Comparison of ENCODE assay signal across 19 cellular contexts in the genomic region with DNA sequence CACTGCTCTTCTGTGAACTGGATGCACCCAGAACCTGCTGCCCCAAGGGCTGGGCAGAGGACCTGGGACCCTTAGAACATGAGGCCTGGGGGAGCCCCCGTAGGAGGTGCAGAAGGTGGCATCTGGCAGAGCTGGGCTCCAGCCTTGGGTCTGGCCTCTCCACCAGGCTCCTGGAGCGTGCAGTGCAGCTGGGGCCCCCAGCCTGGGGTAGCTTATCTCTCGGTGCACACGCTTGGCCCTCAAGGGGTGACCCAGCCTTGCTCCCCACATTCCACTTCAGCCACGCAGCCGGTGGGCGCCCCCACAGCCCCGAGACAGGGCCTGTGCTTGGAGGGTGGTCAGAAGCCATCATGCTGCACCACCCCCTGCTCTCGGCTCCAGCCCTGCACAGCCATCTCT. TPM values are rescaled to one million over a fixed set of nuclear protein-coding genes. Genes with fewer than 3 reads are reported as not detected.
"Had no signal": no experiment of that assay in that cellular context is flagged by ENCODE, and none has a peak within 500 bp of the region (broad histone marks: within the 10 kb centered on the region; RNA-seq: fewer than 3 reads in every experiment).

No MANE protein-coding gene starts in this region.

- H3K36me3 Mint-ChIP-seq: activated CD4-positive, alpha-beta memory T cell treated with anti-CD3 and anti-CD28 coated beads for 36 hours; activated CD8-positive, alpha-beta memory T cell treated with anti-CD3 and anti-CD28 coated beads, Interleukin-2, amount 10 ng/mL, durations not matched to agents 7 days and 5 days; activated naive CD4-positive, alpha-beta T cell treated with anti-CD3 and anti-CD28 coated beads, Interleukin-2, amount 10 ng/mL, durations not matched to agents 7 days and 5 days; naive B cell; T-cell had no signal

- H3K27me3 ChIP-seq: cardiac muscle cell, dorsolateral prefrontal cortex, upper lobe of right lung had no signal

- H3K4me1 Mint-ChIP-seq: activated CD8-positive, alpha-beta memory T cell treated with anti-CD3 and anti-CD28 coated beads, Interleukin-2, amount 10 ng/mL, durations not matched to agents 7 days and 5 days; activated naive CD4-positive, alpha-beta T cell treated with anti-CD3 and anti-CD28 coated beads, Interleukin-2, amount 10 ng/mL, durations not matched to agents 7 days and 5 days had no signal

- H3K36me3 ChIP-seq: cardiac muscle cell, esophagus muscularis mucosa, upper lobe of right lung had no signal

- H3K79me2 ChIP-seq: parathyroid adenoma had no signal

- H3K9ac ChIP-seq: parathyroid adenoma had no signal

- H2AFZ ChIP-seq: parathyroid adenoma had no signal

- H3K9me3 ChIP-seq: esophagus muscularis mucosa, upper lobe of right lung had no signal

- H3K4me3 ChIP-seq: cardiac muscle cell, dorsolateral prefrontal cortex, esophagus muscularis mucosa, skin epidermis, upper lobe of right lung had no signal

- H3K4me1 ChIP-seq: parathyroid adenoma, upper lobe of right lung had no signal

- H3K9me3 Mint-ChIP-seq: activated CD4-positive, alpha-beta memory T cell treated with anti-CD3 and anti-CD28 coated beads for 36 hours; activated naive CD4-positive, alpha-beta T cell treated with anti-CD3 and anti-CD28 coated beads, Interleukin-2, amount 10 ng/mL, durations not matched to agents 7 days and 5 days; activated T-helper 2 cell treated with anti-CD3 and anti-CD28 coated beads, Interferon-gamma antibody, Interleukin-2, Interleukin-4, amounts not matched to agents 10 μg/mL and 5 μg/mL and 100 μg/mL, durations not matched to agents 14 hours and 24 hours and 36 hours; naive B cell; stimulated activated naive CD8-positive, alpha-beta T cell treated with anti-CD3 and anti-CD28 coated beads, Interleukin-15, Interleukin-2, amounts not matched to agents 100 ng/mL and 50 ng/mL, for 24 hours; T-cell had no signal

- H3K27ac Mint-ChIP-seq: activated CD4-positive, alpha-beta memory T cell treated with anti-CD3 and anti-CD28 coated beads for 36 hours; activated CD4-positive, alpha-beta T cell treated with anti-CD3 and anti-CD28 coated beads for 36 hours; activated CD8-positive, alpha-beta memory T cell treated with anti-CD3 and anti-CD28 coated beads, Interleukin-2, amount 10 ng/mL, durations not matched to agents 7 days and 5 days; activated naive CD4-positive, alpha-beta T cell treated with anti-CD3 and anti-CD28 coated beads, Interleukin-2, amount 10 ng/mL, durations not matched to agents 7 days and 5 days; activated T-helper 2 cell treated with anti-CD3 and anti-CD28 coated beads, Interferon-gamma antibody, Interleukin-2, Interleukin-4, amounts not matched to agents 10 μg/mL and 5 μg/mL and 100 μg/mL, durations not matched to agents 14 hours and 24 hours and 36 hours; naive B cell; stimulated activated naive CD8-positive, alpha-beta T cell treated with anti-CD3 and anti-CD28 coated beads, Interleukin-15, Interleukin-2, amounts not matched to agents 100 ng/mL and 50 ng/mL, for 24 hours; T-cell had no signal

- H3K27ac ChIP-seq: cardiac muscle cell, dorsolateral prefrontal cortex, esophagus muscularis mucosa, parathyroid adenoma, skin epidermis, upper lobe of right lung had no signal

- ATAC-seq: activated CD4-positive, alpha-beta T cell treated with anti-CD3 and anti-CD28 coated beads for 36 hours; activated CD8-positive, alpha-beta memory T cell treated with anti-CD3 and anti-CD28 coated beads, Interleukin-2, amount 10 ng/mL, durations not matched to agents 7 days and 5 days had no signal

- H3K4me3 Mint-ChIP-seq: activated CD4-positive, alpha-beta memory T cell treated with anti-CD3 and anti-CD28 coated beads for 36 hours; activated CD4-positive, alpha-beta T cell treated with anti-CD3 and anti-CD28 coated beads for 36 hours; activated CD8-positive, alpha-beta memory T cell treated with anti-CD3 and anti-CD28 coated beads, Interleukin-2, amount 10 ng/mL, durations not matched to agents 7 days and 5 days; activated naive CD4-positive, alpha-beta T cell treated with anti-CD3 and anti-CD28 coated beads, Interleukin-2, amount 10 ng/mL, durations not matched to agents 7 days and 5 days; naive B cell; stimulated activated naive CD8-positive, alpha-beta T cell treated with anti-CD3 and anti-CD28 coated beads, Interleukin-15, Interleukin-2, amounts not matched to agents 100 ng/mL and 50 ng/mL, for 24 hours; T-cell had no signal

- DNase-seq: activated CD4-positive, alpha-beta memory T cell treated with anti-CD3 and anti-CD28 coated beads for 36 hours; activated CD4-positive, alpha-beta T cell treated with anti-CD3 and anti-CD28 coated beads for 36 hours; activated CD8-positive, alpha-beta memory T cell treated with anti-CD3 and anti-CD28 coated beads, Interleukin-2, amount 10 ng/mL, durations not matched to agents 7 days and 5 days; activated naive CD4-positive, alpha-beta T cell treated with anti-CD3 and anti-CD28 coated beads, Interleukin-2, amount 10 ng/mL, durations not matched to agents 7 days and 5 days; activated T-cell treated with anti-CD3 and anti-CD28 coated beads, Interleukin-2, amount 50 U/mL, for 1 hour; naive B cell; retina; T-cell; T-helper 9 cell; upper lobe of right lung had no signal

RNA-seq across cellular contexts. Expression of a gene that starts 5.6 kb away (rescaled TPM):
- total RNA-seq: activated CD4-positive, alpha-beta memory T cell treated with anti-CD3 and anti-CD28 coated beads for 36 hours; activated CD4-positive, alpha-beta T cell treated with anti-CD3 and anti-CD28 coated beads for 36 hours; activated CD8-positive, alpha-beta memory T cell treated with anti-CD3 and anti-CD28 coated beads, Interleukin-2, amount 10 ng/mL, durations not matched to agents 7 days and 5 days; activated T-helper 2 cell treated with anti-CD3 and anti-CD28 coated beads, Interferon-gamma antibody, Interleukin-2, Interleukin-4, amounts not matched to agents 10 μg/mL and 5 μg/mL and 100 μg/mL, durations not matched to agents 14 hours and 24 hours and 36 hours; lung microvascular endothelial cell; temporal lobe; upper lobe of right lung had no signal
- polyA plus RNA-seq: cardiac muscle cell had no signal
